Comparison of ENCODE assay signal across 12 cellular contexts in the genomic region with DNA sequence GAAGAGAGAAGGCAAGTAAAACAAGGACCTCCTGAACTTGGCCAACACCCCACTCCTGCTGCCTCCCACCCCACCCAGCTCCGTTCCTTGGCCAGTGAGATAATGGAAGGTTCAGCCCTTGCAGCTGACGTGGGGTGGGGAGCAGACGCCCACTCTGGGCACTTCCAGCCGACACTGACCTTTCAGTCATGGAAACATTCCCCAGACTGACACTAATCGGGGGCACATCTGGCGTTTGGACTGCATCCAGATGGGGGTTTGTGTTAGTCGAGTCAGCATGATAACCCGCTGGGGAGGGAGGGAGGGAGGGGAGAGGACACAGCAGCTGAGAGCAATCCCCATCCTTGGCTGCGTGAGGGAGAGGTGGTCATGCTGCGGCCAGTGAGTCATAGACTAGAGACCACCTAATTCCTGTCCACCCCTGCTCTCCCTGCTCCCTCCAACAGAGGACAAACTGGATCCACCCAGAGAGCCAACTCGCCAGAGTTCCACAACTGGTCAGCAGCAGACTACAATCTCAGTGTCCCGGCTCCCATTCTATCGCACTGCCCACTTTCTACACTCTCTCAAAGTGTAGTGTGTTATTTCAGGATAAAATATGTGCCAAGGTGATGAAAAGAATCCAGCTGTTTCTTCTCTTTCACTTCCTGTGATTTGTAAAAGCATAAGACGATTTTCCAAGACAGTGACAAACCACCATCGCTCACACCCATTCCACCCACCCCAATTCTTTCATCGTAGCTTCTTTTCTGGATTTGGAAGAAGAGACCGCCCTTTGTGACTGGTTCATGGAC.
DNase-seq lines count a peak whose midpoint lies in the region; ATAC-seq, FAIRE-seq and TF ChIP-seq lines count a peak whose summit lies in the region.
"Had no signal": no experiment of that assay in that cellular context is flagged by ENCODE, and none has a peak within 500 bp of the region (broad histone marks: within the 10 kb centered on the region; RNA-seq: fewer than 3 reads in every experiment).

No MANE protein-coding gene starts in this region.

- H3K4me1 ChIP-seq in A549 = peaks cover 88% of the 10 kb centered on the region

- no peaks in the 10 kb centered on the region for H3K9me3 ChIP-seq in A549
- H3K9me3 ChIP-seq: thyroid gland had no signal

- TF ChIP-seq RAD21 in A549 (conservative IDR thresholded peaks at IDR 0.05 in 1 of 2, IDR thresholded peaks at IDR 0.05 in 1 of 2) = no peak

- TF ChIP-seq CTCF in A549 (IDR thresholded peaks at IDR 0.05) (no peak), fibroblast of the aortic adventitia (IDR thresholded peaks at IDR 0.05; ENCODE audit: insufficient read depth, low read length) (peak; percentile 45)

- no peak overlapping the region for H3K4me3 ChIP-seq in A549
- H3K4me3 ChIP-seq in fibroblast of the aortic adventitia (ENCODE audit: low read depth, low read length) = peak overlapping the region; percentile 3
- H3K4me3 ChIP-seq: thyroid gland had no signal

- no peak for ATAC-seq in A549
- ATAC-seq in HG03175 (IDR thresholded peaks at IDR 0.05; ENCODE audit: unreplicated experiment) = no peak

- POLR2A ChIA-PET in A549 (lab: Yijun Ruan, JAX) = no interaction called here

- H3K4me2 ChIP-seq in A549 = peak overlapping the region; percentile 57; the same call in 2 of the 3 replicates

- 89% methylated on average over 17 of the region's 17 CpGs for WGBS in A549 (ENCODE audit: missing lambda C conversion rate)

- CTCF ChIA-PET in A549 (lab: Yijun Ruan, JAX) = interaction anchor here (0.6 to 11.0 kb wide), 6 partner anchors 46 to 154 kb away, joined by 3 to 87 read pairs (median 7); no protein-coding TSS in a partner anchor

- DNase-seq in A549 (ENCODE audit: low read depth in 1 of 2, low spot score in 1 of 2) = no peak
- peak; percentile 99 for DNase-seq in RPMI7951 (ENCODE audit: low read depth)
- peak; percentile 100 for DNase-seq in fibroblast of the aortic adventitia (ENCODE audit: low read depth)
- peak; percentile 79 for DNase-seq in non-pigmented ciliary epithelial cell (ENCODE audit: low read depth)
- DNase-seq in T-helper 1 cell = no peak
- DNase-seq in iPS-NIHi11 (ENCODE audit: low spot score) = no peak
- DNase-seq in NCI-H1417 (lab: John Stamatoyannopoulos, UW) = no peak
- DNase-seq: ACHN; amygdala; stimulated activated CD4-positive, alpha-beta T cell treated with anti-CD3 and anti-CD28 coated beads, Interleukin-15, amount 100 ng/mL, for 24 hours had no signal

- no peak for TF ChIP-seq EP300 in A549 (IDR thresholded peaks at IDR 0.05)

- no peak for TF ChIP-seq POLR2A in A549 (IDR thresholded peaks at IDR 0.05; ENCODE audit: low read length)

- peak overlapping the region; percentile 74 to 91 for H3K27ac ChIP-seq in A549
- H3K27ac ChIP-seq: thyroid gland had no signal

- no peak for FAIRE-seq in A549 (lab: Jason Lieb, UNC)

TF ChIP-seq in A549, 52 proteins besides CTCF, POLR2A, EP300 and RAD21:
- TF ChIP-seq BHLHE40 (IDR thresholded peaks at IDR 0.05; ENCODE audit: low read depth, low read length) (no peak), JUN (IDR thresholded peaks at IDR 0.05) (no peak), CBX2 (IDR thresholded peaks at IDR 0.05; ENCODE audit: borderline replicate concordance, low read depth) (no peak), RARB (CRISPR knock-in tag; IDR thresholded peaks at IDR 0.05) (no peak), ELK1 (IDR thresholded peaks at IDR 0.05; ENCODE audit: low read depth, low read length) (no peak), MAFK (IDR thresholded peaks at IDR 0.05; ENCODE audit: partially characterized antibody) (no peak), PHF8 (IDR thresholded peaks at IDR 0.05; ENCODE audit: borderline replicate concordance, low read depth) (no peak), FOSL2 (IDR thresholded peaks at IDR 0.05) (no peak), FOSL2 (CRISPR knock-in tag; IDR thresholded peaks at IDR 0.05) (no peak), KDM1A (IDR thresholded peaks at IDR 0.05; ENCODE audit: low read depth) (no peak), ESRRA (IDR thresholded peaks at IDR 0.05; ENCODE audit: borderline replicate concordance, low read length) (no peak), ZSCAN20 (CRISPR knock-in tag; IDR thresholded peaks at IDR 0.05) (no peak), FOXS1 (CRISPR knock-in tag; IDR thresholded peaks at IDR 0.05) (no peak)
TF ChIP-seq in A549: peak in this region for 0.

Comparison
In these comparisons a context has a peak if more than half of its experiments do, and no peak if none do; other contexts are left out.
1. DNase-seq: peak in RPMI7951 (single experiment), fibroblast of the aortic adventitia (single experiment) and non-pigmented ciliary epithelial cell (single experiment); none in A549 (0 of 2), T-helper 1 cell (0 of 5), iPS-NIHi11 (single experiment) and NCI-H1417 (0 of 3).